ENCODE assay signal across 21 cellular contexts in the genomic region with DNA sequence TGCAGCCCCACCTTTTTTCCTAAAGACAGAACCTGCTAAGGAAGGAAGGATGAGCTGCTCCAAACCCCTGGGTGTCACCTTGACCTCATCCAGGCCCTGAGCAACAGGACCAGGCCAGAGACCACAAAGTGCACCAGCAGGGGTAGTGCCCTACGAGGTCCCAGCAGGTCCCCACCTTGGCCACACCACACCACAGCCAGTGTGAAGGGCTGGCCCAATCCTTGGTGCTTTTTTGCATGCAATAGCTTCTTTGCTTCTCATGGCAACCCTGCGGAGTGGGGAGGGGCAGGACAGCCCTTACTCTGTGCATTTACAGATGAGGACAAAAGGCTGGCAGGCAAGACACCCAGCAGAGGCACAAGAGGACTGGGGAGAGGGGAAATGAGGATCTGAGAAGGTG.
DNase-seq lines count a peak whose midpoint lies in the region; ATAC-seq, FAIRE-seq and TF ChIP-seq lines count a peak whose summit lies in the region.
"Had no signal": no experiment of that assay in that cellular context is flagged by ENCODE, and none has a peak within 500 bp of the region (broad histone marks: within the 10 kb centered on the region; RNA-seq: fewer than 3 reads in every experiment).

No MANE protein-coding gene starts in this region.

- no peaks in the 10 kb centered on the region for H3K36me3 ChIP-seq in HEK293 (ENCODE audit: control insufficient read depth in 2 of 2, insufficient read depth in 1 of 2, low read length in 2 of 2)
- no peaks in the 10 kb centered on the region for H3K36me3 ChIP-seq in endodermal cell (ENCODE audit: control insufficient read depth, insufficient read depth, low read length)
- H3K36me3 ChIP-seq in HepG2 (replicated peaks in 1 of 2; ENCODE audit: control insufficient read depth in 1 of 2, insufficient read depth in 2 of 2, low read length in 2 of 2) = no peaks in the 10 kb centered on the region
- H3K36me3 ChIP-seq: BE2C had no signal

- no peak for TF ChIP-seq CTCF in HEK293 (tag by site-specific recombination; IDR thresholded peaks at IDR 0.05)
- no peak for TF ChIP-seq CTCF in endodermal cell (conservative IDR thresholded peaks at IDR 0.05)
- TF ChIP-seq CTCF in HepG2 (CRISPR knock-in tag; IDR thresholded peaks at IDR 0.05) = no peak

- no peak overlapping the region for H2AFZ ChIP-seq in HepG2 (ENCODE audit: low read length)

- no TSS peak for BruUV-seq in HepG2 (replicated peaks; lab: Mats Ljungman, UMichigan)

- no peak for FAIRE-seq in HepG2 (lab: Jason Lieb, UNC)
- FAIRE-seq: A549, GM12892, GM19239, K562 had no signal

- H3K27me3 Mint-ChIP-seq in endodermal cell (ENCODE audit: insufficient read depth) = peaks cover 10% of the 10 kb centered on the region
- H3K27me3 Mint-ChIP-seq: CD4-positive, alpha-beta memory T cell had no signal

- no peaks in the 10 kb centered on the region; the same call in 1 of the 2 replicates for H3K9me3 ChIP-seq in HEK293 (ENCODE audit: control insufficient read depth, insufficient read depth, low read depth, low read length)
- no peaks in the 10 kb centered on the region for H3K9me3 ChIP-seq in endodermal cell (ENCODE audit: control insufficient read depth, low read length)
- 0 out of 2 replicates have a peak, but pooled peaks cover 4% of the 10 kb centered on the region for H3K9me3 ChIP-seq in HepG2 (ENCODE audit: low read length)
- H3K9me3 ChIP-seq: BE2C had no signal

- H3K4me1 ChIP-seq in HEK293 (ENCODE audit: control insufficient read depth, insufficient read depth, low read length) (no peaks in the 10 kb centered on the region), endodermal cell (ENCODE audit: control insufficient read depth, insufficient read depth, low read length) (no peaks in the 10 kb centered on the region), HepG2 (ENCODE audit: insufficient read depth, low read length) (no peaks in the 10 kb centered on the region)
- H3K4me1 ChIP-seq: A549, BE2C had no signal

- in situ Hi-C loops in HepG2 (cut with HindIII; ENCODE audit: extremely low pct_ligation_motif_present, low pct_unique_long_range_greater_than_20kb) = no loop called here

- H3K27me3 ChIP-seq in endodermal cell (ENCODE audit: control insufficient read depth, insufficient read depth, low read length, poor library complexity, severe bottlenecking) = no peaks in the 10 kb centered on the region
- no peaks in the 10 kb centered on the region for H3K27me3 ChIP-seq in HepG2 (ENCODE audit: control insufficient read depth in 1 of 2, insufficient read depth in 2 of 2, low read length in 2 of 2)
- H3K27me3 ChIP-seq: BE2C had no signal

- WGBS in endodermal cell (ENCODE audit: insufficient coverage in 1 of 2, insufficient read length in 1 of 2), 2 experiments = 46% methylated on average over 2 of the region's 2 CpGs; no CpG with 5 or more reads in 1 of the 2 experiments
- WGBS in HepG2 (ENCODE audit: low lambda C conversion rate) = 0% methylated on average over 2 of the region's 2 CpGs

- POLR2A ChIA-PET in HEK293 (lab: Yijun Ruan, JAX) = no interaction called here
- POLR2A ChIA-PET in HepG2 (lab: Yijun Ruan, JAX) = no interaction called here

- no peaks in the 10 kb centered on the region for H3K36me3 Mint-ChIP-seq in endodermal cell (ENCODE audit: low read depth)

- CTCF ChIA-PET in HEK293 (lab: Yijun Ruan, JAX) (no interaction called here), HepG2 (lab: Yijun Ruan, JAX; ENCODE audit: low intra/inter-chr PET ratio, low total read pairs) (no interaction called here)

- intact Hi-C loops in posterior vena cava (cut with DNase I) = no loop called here
- intact Hi-C loops in HepG2 (cut with micrococcal nuclease; ENCODE audit: unreplicated experiment) = no loop called here

- no peak for TF ChIP-seq RAD21 in HepG2 (CRISPR knock-in tag; IDR thresholded peaks at IDR 0.05)

- no peak for TF ChIP-seq EP300 in HepG2 (IDR thresholded peaks at IDR 0.05; ENCODE audit: low read depth in 2 of 2, low read length in 2 of 2)
- no peak for TF ChIP-seq EP300 in HepG2 (CRISPR knock-in tag; IDR thresholded peaks at IDR 0.05; ENCODE audit: borderline replicate concordance)

- TF ChIP-seq POLR2A in HepG2 (IDR thresholded peaks at IDR 0.05; ENCODE audit: insufficient read depth in 1 of 2, low read depth in 2 of 2, low read length in 2 of 2) = no peak

- H3K4me2 ChIP-seq in HepG2 (ENCODE audit: low read depth, low read length) = no peak overlapping the region
- H3K4me2 ChIP-seq: A549 had no signal

- H3K9me3 Mint-ChIP-seq in endodermal cell = peaks cover 9% of the 10 kb centered on the region

- H3K27ac ChIP-seq in HEK293 (ENCODE audit: extremely low read depth, low read depth, low read length) (no peak overlapping the region), endodermal cell (ENCODE audit: low read depth, low read length) (no peak overlapping the region), HepG2 (ENCODE audit: extremely low read length, insufficient read depth, low read length) (no peak overlapping the region)
- H3K27ac ChIP-seq: A549, C4-2B, HL-60 had no signal

- H3K9ac ChIP-seq in endodermal cell (ENCODE audit: extremely low read depth, low read length, poor library complexity, severe bottlenecking) (no peak overlapping the region), HepG2 (ENCODE audit: insufficient read depth, low read depth, low read length) (no peak overlapping the region)

- DNase-seq in ELF-1 (ENCODE audit: low read depth, low spot score) (peak; percentile 36), endodermal cell (peak; percentile 69), posterior vena cava (ENCODE audit: low spot score) (peak; percentile 44), HepG2 (ENCODE audit: low spot score) (no peak), NCI-H2227 (lab: John Stamatoyannopoulos, UW; ENCODE audit: unreplicated experiment) (no peak)
- DNase-seq: BE2C; CD4-positive, alpha-beta memory T cell; DMS153; DMS79 treated with DMSO at 0.1 percent for 48 hours; EL; GDM1; H7 had no signal

- H3K4me3 ChIP-seq in HEK293 (ENCODE audit: low read depth, low read length) (no peak overlapping the region), endodermal cell (ENCODE audit: low read length) (no peak overlapping the region), HepG2 (replicated peaks in 1 of 3; ENCODE audit: insufficient read depth in 1 of 3, low read depth in 2 of 3, low read length in 3 of 3) (no peak overlapping the region)
- H3K4me3 ChIP-seq: A549, K562 had no signal

- peaks cover 7% of the 10 kb centered on the region for H3K4me1 Mint-ChIP-seq in endodermal cell

- H3K79me2 ChIP-seq in HepG2 (ENCODE audit: insufficient read depth, low read length) = no peaks in the 10 kb centered on the region

- H3K27ac Mint-ChIP-seq in endodermal cell = no peak overlapping the region

- H4K20me1 ChIP-seq in HepG2 (ENCODE audit: insufficient read depth, low read length) = no peaks in the 10 kb centered on the region

- ATAC-seq in GM21381 (IDR thresholded peaks at IDR 0.05; ENCODE audit: unreplicated experiment) = no peak
- no peak for ATAC-seq in HepG2
- ATAC-seq in HG03025 (IDR thresholded peaks at IDR 0.05; ENCODE audit: low FRiP score, unreplicated experiment) = no peak
- ATAC-seq: A549, K562 had no signal

- no peak overlapping the region for H3K4me3 Mint-ChIP-seq in endodermal cell

TF ChIP-seq in HEK293, 187 proteins besides CTCF, POLR2A, EP300 and RAD21:
- TF ChIP-seq ZIC2 (tag by site-specific recombination; IDR thresholded peaks at IDR 0.05) = peak; percentile 18; the same call in 1 of the 2 replicates
- TF ChIP-seq ZNF654 (tag by site-specific recombination; IDR thresholded peaks at IDR 0.05; ENCODE audit: low read depth) = no peak

TF ChIP-seq in HepG2, 621 proteins besides CTCF, POLR2A, EP300 and RAD21:
- TF ChIP-seq ZNF296 (CRISPR knock-in tag; conservative IDR thresholded peaks at IDR 0.05) (no peak), TMF1 (CRISPR knock-in tag; IDR thresholded peaks at IDR 0.05; ENCODE audit: low read depth) (no peak), MLX (CRISPR knock-in tag; IDR thresholded peaks at IDR 0.05) (no peak), ZNF563 (CRISPR knock-in tag; IDR thresholded peaks at IDR 0.05) (no peak), ZNF75D (CRISPR knock-in tag; IDR thresholded peaks at IDR 0.05; ENCODE audit: borderline replicate concordance) (no peak), DNMT3B (CRISPR knock-in tag; conservative IDR thresholded peaks at IDR 0.05) (no peak), KMT2A (CRISPR knock-in tag; IDR thresholded peaks at IDR 0.05) (no peak), ZNF580 (CRISPR knock-in tag; IDR thresholded peaks at IDR 0.05; ENCODE audit: borderline replicate concordance, low read depth) (no peak), SNAI1 (CRISPR knock-in tag; IDR thresholded peaks at IDR 0.05; ENCODE audit: borderline replicate concordance) (no peak), NFATC3 (CRISPR knock-in tag; IDR thresholded peaks at IDR 0.05) (no peak), MEF2D (CRISPR knock-in tag; IDR thresholded peaks at IDR 0.05) (no peak), ZBTB7B (CRISPR knock-in tag; IDR thresholded peaks at IDR 0.05) (no peak), ZNF234 (CRISPR knock-in tag; conservative IDR thresholded peaks at IDR 0.05) (no peak), RFX3 (CRISPR knock-in tag; IDR thresholded peaks at IDR 0.05) (no peak), HNRNPL (IDR thresholded peaks at IDR 0.05; ENCODE audit: low read depth, low read length) (no peak), E2F5 (CRISPR knock-in tag; conservative IDR thresholded peaks at IDR 0.05) (no peak)

Comparison
In these comparisons a context has a peak if more than half of its experiments do, and no peak if none do; other contexts are left out.
1. DNase-seq: peak in ELF-1 (single experiment), endodermal cell (single experiment) and posterior vena cava (single experiment); none in HepG2 (single experiment) and NCI-H2227 (single experiment).